ENCODE assay signal across 23 cellular contexts in the genomic region with DNA sequence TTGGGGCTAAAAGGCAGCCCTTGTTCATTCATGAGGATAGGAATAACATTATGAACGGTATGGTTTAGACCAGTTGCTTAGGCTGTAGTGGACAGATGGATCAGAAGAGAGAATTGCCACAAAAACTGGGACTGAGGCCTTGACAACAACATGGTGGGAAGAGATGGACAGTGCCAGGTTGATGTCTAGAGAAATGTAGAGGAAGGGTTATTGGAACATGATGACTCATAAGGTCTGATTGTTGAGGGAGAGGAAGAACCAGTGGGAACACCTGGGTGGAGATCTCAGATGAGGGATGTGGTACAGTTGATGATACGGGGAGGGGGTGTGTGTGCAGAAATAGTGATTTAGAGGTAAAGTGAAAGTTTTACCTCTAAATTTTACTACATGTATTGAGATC.
"Had no signal": no experiment of that assay in that cellular context is flagged by ENCODE, and none has a peak within 500 bp of the region (broad histone marks: within the 10 kb centered on the region; RNA-seq: fewer than 3 reads in every experiment).

No MANE protein-coding gene starts in this region.

- H3K4me1 Mint-ChIP-seq: mesothelial cell of epicardium; naive thymus-derived CD8-positive, alpha-beta T cell; stimulated activated naive CD8-positive, alpha-beta T cell treated with anti-CD3 and anti-CD28 coated beads, Interleukin-15, amount 100 ng/mL, for 72 hours had no signal

- H3K27ac Mint-ChIP-seq: mesothelial cell of epicardium; naive thymus-derived CD8-positive, alpha-beta T cell; stimulated activated naive CD8-positive, alpha-beta T cell treated with anti-CD3 and anti-CD28 coated beads, Interleukin-15, amount 100 ng/mL, for 72 hours had no signal

- H3K4me3 Mint-ChIP-seq: mesothelial cell of epicardium; naive thymus-derived CD8-positive, alpha-beta T cell; stimulated activated naive CD8-positive, alpha-beta T cell treated with anti-CD3 and anti-CD28 coated beads, Interleukin-15, amount 100 ng/mL, for 72 hours had no signal

- ATAC-seq: esophagus mucosa; gastrocnemius medialis; left lung; naive thymus-derived CD8-positive, alpha-beta T cell; right lobe of liver; stimulated activated naive CD8-positive, alpha-beta T cell treated with anti-CD3 and anti-CD28 coated beads, Interleukin-15, amount 100 ng/mL, for 72 hours; upper lobe of right lung had no signal

- DNase-seq: dorsolateral prefrontal cortex; effector CD4-positive, alpha-beta T cell; foreskin fibroblast; gastrocnemius medialis; head of caudate nucleus; left lung; mesenchymal stem cell; naive thymus-derived CD8-positive, alpha-beta T cell; occipital lobe; ovary; posterior cingulate gyrus; right lobe of liver; stimulated activated CD4-positive, alpha-beta T cell treated with anti-CD3 and anti-CD28 coated beads, Interleukin-12 subunit alpha, Interleukin-12 subunit beta, amount 100 ng/mL, for 4 hours; stimulated activated CD4-positive, alpha-beta T cell treated with anti-CD3 and anti-CD28 coated beads, Interleukin-1b, Interleukin-23, amount 100 ng/mL, for 48 hours; stimulated activated CD4-positive, alpha-beta T cell treated with anti-CD3 and anti-CD28 coated beads, Interleukin-4, amount 100 ng/mL, for 1 hour; stimulated activated CD8-positive, alpha-beta memory T cell treated with anti-CD3 and anti-CD28 coated beads, Interleukin-4, amount 100 ng/mL, for 48 hours; stimulated activated naive CD4-positive, alpha-beta T cell; stimulated activated naive CD8-positive, alpha-beta T cell treated with anti-CD3 and anti-CD28 coated beads, Interleukin-15, amount 100 ng/mL, for 72 hours; transverse colon; upper lobe of right lung; uterus had no signal

- H3K9me3 Mint-ChIP-seq: mesothelial cell of epicardium had no signal

- H3K36me3 Mint-ChIP-seq: mesothelial cell of epicardium; naive thymus-derived CD8-positive, alpha-beta T cell had no signal
